ENCODE assay signal across 8 cellular contexts in genomic region chr2:216692636-216693413, GRCh38. TPM values are rescaled to one million over a fixed set of nuclear protein-coding genes. Genes with fewer than 3 reads are reported as not detected.
A peak's percentile ranks its signal among the peaks of the same experiment; 100 is the strongest.
DNase-seq lines count a peak whose midpoint lies in the region; ATAC-seq, FAIRE-seq and TF ChIP-seq lines count a peak whose summit lies in the region.

No MANE protein-coding gene starts in this region.

- WGBS in hepatocyte (ENCODE audit: low lambda C conversion rate, missing lambda C conversion rate): 2% methylated on average over 28 of the region's 28 CpGs
- 0% methylated on average over 28 of the region's 28 CpGs for WGBS in aorta, 2 donors

- H3K27me3 ChIP-seq in astrocyte (ENCODE audit: insufficient read depth, low read length): no peaks in the 10 kb centered on the region
- no peaks in the 10 kb centered on the region for H3K27me3 ChIP-seq in hepatocyte
- H3K27me3 ChIP-seq in aorta (ENCODE audit: control insufficient read depth in 1 of 2, insufficient read depth in 2 of 2, low read length in 1 of 2): no peaks in the 10 kb centered on the region

- peak; percentile 33 to 76 (median 50) for ATAC-seq in T-cell (replicated peaks in 1 of 4)
- peak; percentile 56 for ATAC-seq in aorta (ENCODE audit: low FRiP score)
- no peak for ATAC-seq in GM21825 (IDR thresholded peaks at IDR 0.05; ENCODE audit: unreplicated experiment)

- DNase-seq in GM12865 (ENCODE audit: low read depth): peak; percentile 38
- DNase-seq in NCI-H1092 (lab: John Stamatoyannopoulos, UW): peak; percentile 88
- peak in 33 of 34 experiments; percentile 12 to 70 (median 52) for DNase-seq in T-cell
- DNase-seq in astrocyte (ENCODE audit: low read depth): peak; percentile 72
- peak; percentile 88 for DNase-seq in hepatocyte (ENCODE audit: low spot score)
- DNase-seq in renal cortical epithelial cell (ENCODE audit: low read depth): peak; percentile 61
- peak; percentile 91 to 96 for DNase-seq in aorta

- H3K4me3 ChIP-seq in GM12865 (ENCODE audit: low read depth, low read length): peak overlapping the region; percentile 31
- peak overlapping the region; percentile 93 for H3K4me3 ChIP-seq in astrocyte (ENCODE audit: insufficient read depth, low read depth, low read length)
- peak overlapping the region; percentile 68 for H3K4me3 ChIP-seq in hepatocyte
- H3K4me3 ChIP-seq in aorta (ENCODE audit: low read length in 2 of 2): peak overlapping the region; percentile 70 to 80

- H3K36me3 ChIP-seq in astrocyte (ENCODE audit: insufficient read depth, low read length): peaks cover 3% of the 10 kb centered on the region
- no peaks in the 10 kb centered on the region for H3K36me3 ChIP-seq in hepatocyte (replicated peaks; ENCODE audit: insufficient read depth, low read depth)
- H3K36me3 ChIP-seq in aorta (ENCODE audit: control insufficient read depth in 1 of 2, insufficient read depth in 2 of 2, low read length in 1 of 2): no peaks in the 10 kb centered on the region

- H3K4me1 ChIP-seq in astrocyte (ENCODE audit: insufficient read depth, low read length) (peaks cover 48% of the 10 kb centered on the region), hepatocyte (ENCODE audit: insufficient read depth) (peaks cover 36% of the 10 kb centered on the region), aorta (ENCODE audit: control insufficient read depth in 1 of 2, insufficient read depth in 2 of 2, low read length in 2 of 2) (peaks cover 0 to 7% of the 10 kb centered on the region in 2 donors)

- no peak for FAIRE-seq in astrocyte (lab: Jason Lieb, UNC)

- peaks cover 30% of the 10 kb centered on the region for H4K20me1 ChIP-seq in astrocyte (ENCODE audit: insufficient read depth, low read length)
- peaks cover 27% of the 10 kb centered on the region for H4K20me1 ChIP-seq in hepatocyte (ENCODE audit: insufficient read depth, poor library complexity, severe bottlenecking)

- peak overlapping the region in 1 of 2 donors; percentile 52 for H3K27ac Mint-ChIP-seq in T-cell
- peak overlapping the region; percentile 75 for H3K27ac Mint-ChIP-seq in astrocyte (ENCODE audit: unreplicated experiment)

- peak overlapping the region; percentile 95 for H3K4me2 ChIP-seq in astrocyte (ENCODE audit: low read length)
- H3K4me2 ChIP-seq in hepatocyte: peak overlapping the region; percentile 94

- H3K9me3 Mint-ChIP-seq in T-cell (no peaks in the 10 kb centered on the region), astrocyte (ENCODE audit: unreplicated experiment) (no peaks in the 10 kb centered on the region)

- H3K79me2 ChIP-seq in astrocyte (ENCODE audit: insufficient read depth, low read length) (peaks cover 51% of the 10 kb centered on the region), hepatocyte (peaks cover 55% of the 10 kb centered on the region)

- H3K36me3 Mint-ChIP-seq in T-cell (no peaks in the 10 kb centered on the region), astrocyte (ENCODE audit: low read depth, unreplicated experiment) (peaks cover 2% of the 10 kb centered on the region)

- POLR2A ChIA-PET in T-cell (lab: Charles Lee): no interaction called here

- TF ChIP-seq CTCF in GM12865 (IDR thresholded peaks at IDR 0.05; ENCODE audit: insufficient read depth, low read depth, low read length, missing control alignments) (no peak), astrocyte (IDR thresholded peaks at IDR 0.05; ENCODE audit: insufficient read depth, low read depth, low read length) (no peak), hepatocyte (IDR thresholded peaks at IDR 0.05; ENCODE audit: poor library complexity) (no peak)

- H3K27me3 Mint-ChIP-seq in T-cell (peaks cover 56 to 84% of the 10 kb centered on the region in 2 donors), astrocyte (ENCODE audit: low read depth, unreplicated experiment) (no peaks in the 10 kb centered on the region)

- H3K4me1 Mint-ChIP-seq in T-cell (peaks cover 28 to 48% (median 35%) of the 10 kb centered on the region in 3 donors), astrocyte (ENCODE audit: low read depth, unreplicated experiment) (peaks cover 39% of the 10 kb centered on the region)

- peak overlapping the region; percentile 54 for H3K27ac ChIP-seq in astrocyte (ENCODE audit: low read depth, low read length)
- peak overlapping the region; percentile 82 for H3K27ac ChIP-seq in hepatocyte
- peak overlapping the region; percentile 78 to 90 for H3K27ac ChIP-seq in aorta (ENCODE audit: low read depth in 1 of 2, low read length in 2 of 2)

- intact Hi-C loops in aorta (cut with DNase I): loop anchor here (10.0 kb wide), 3 partner anchors 362 to 742 kb away; no protein-coding TSS in a partner anchor

- H3K4me3 Mint-ChIP-seq in T-cell (peak overlapping the region; percentile 77 to 89 (median 78)), astrocyte (ENCODE audit: unreplicated experiment) (peak overlapping the region; percentile 97)

- no peaks in the 10 kb centered on the region for H3K9me2 ChIP-seq in hepatocyte (replicated peaks; ENCODE audit: insufficient read depth)

- H3K9me3 ChIP-seq in astrocyte (ENCODE audit: insufficient read depth, low read depth, low read length) (no peaks in the 10 kb centered on the region), hepatocyte (ENCODE audit: low read depth) (no peaks in the 10 kb centered on the region), aorta (ENCODE audit: control insufficient read depth, low read length) (no peaks in the 10 kb centered on the region)

- CTCF ChIA-PET in T-cell (lab: Charles Lee): interaction anchor here (0.5 to 0.6 kb wide), 2 partner anchors 11 to 1301 kb away, joined by 3 to 9 read pairs; no protein-coding TSS in a partner anchor

- peak overlapping the region; percentile 75 for H3K9ac ChIP-seq in astrocyte (ENCODE audit: low read length)

- H2AFZ ChIP-seq in astrocyte (ENCODE audit: low read depth, low read length) (peak overlapping the region; percentile 83), hepatocyte (peak overlapping the region; percentile 42)

RNA-seq across cellular contexts. Expression of gene IGFBP5, which starts 2.5 kb away (rescaled TPM):
- total RNA-seq in T-cell: 1 to 10 TPM in 3 of 5 donors, not detected in 2; 3.3 to 6.6 (median 4.1) TPM
- total RNA-seq in astrocyte: 422 and 452 TPM in 2 replicates
- 190 and 232 TPM in 2 replicates for total RNA-seq in hepatocyte
- 113 TPM in 2 replicates for polyA plus RNA-seq in hepatocyte
- 8.9 and 229 TPM in 2 replicates for total RNA-seq in renal cortical epithelial cell
- total RNA-seq in aorta: 1,000 to 10,000 TPM in 1 of 2 donors, 100 to 1,000 TPM in 1; 808 to 1,222 TPM
- 100 to 1,000 TPM; 123 to 385 TPM for polyA plus RNA-seq in aorta

RNA-seq across cellular contexts. Expression of gene IGFBP2, which starts 59.6 kb away (rescaled TPM):
- 1 to 10 TPM in 2 of 5 donors, under 1 TPM in 1, not detected in 2; 0.46 to 2.1 (median 1.8) TPM for total RNA-seq in T-cell
- total RNA-seq in astrocyte: 944 and 1,071 TPM in 2 replicates
- 163 and 231 TPM in 2 replicates for total RNA-seq in hepatocyte
- polyA plus RNA-seq in hepatocyte: 338 and 351 TPM in 2 replicates
- 42.6 and 151 TPM in 2 replicates for total RNA-seq in renal cortical epithelial cell
- 100 to 1,000 TPM; 657 to 663 TPM for total RNA-seq in aorta
- polyA plus RNA-seq in aorta: 1,000 to 10,000 TPM in 1 of 2 donors, 100 to 1,000 TPM in 1; 869 to 1,436 TPM

Comparison
In these comparisons a context has a peak if more than half of its experiments do, and no peak if none do; other contexts are left out.
1. DNase-seq: peak in every context shown above with its lines; median percentile 94 in aorta; 88 in NCI-H1092; 88 in hepatocyte; 72 in astrocyte; 61 in renal cortical epithelial cell; 52 in T-cell; 38 in GM12865.
2. H3K4me3 ChIP-seq: peak in every context shown above with its lines; median percentile 93 in astrocyte; 75 in aorta; 68 in hepatocyte; 31 in GM12865.
3. RNA of gene IGFBP2, which starts 59.6 kb away (total RNA-seq): 944 to 1,071 TPM in astrocyte, 657 to 663 TPM in aorta, 163 to 231 TPM in hepatocyte and 42.6 to 151 TPM in renal cortical epithelial cell; 0.46 to 2.1 TPM in T-cell; every median in the first group is over 10 times any median in the second.
4. Peak in every context shown above with its lines, with median percentiles within 50 percentile points of each other: H3K27ac ChIP-seq.